14 cellular contexts compared by ENCODE assay signal in the genomic region with DNA sequence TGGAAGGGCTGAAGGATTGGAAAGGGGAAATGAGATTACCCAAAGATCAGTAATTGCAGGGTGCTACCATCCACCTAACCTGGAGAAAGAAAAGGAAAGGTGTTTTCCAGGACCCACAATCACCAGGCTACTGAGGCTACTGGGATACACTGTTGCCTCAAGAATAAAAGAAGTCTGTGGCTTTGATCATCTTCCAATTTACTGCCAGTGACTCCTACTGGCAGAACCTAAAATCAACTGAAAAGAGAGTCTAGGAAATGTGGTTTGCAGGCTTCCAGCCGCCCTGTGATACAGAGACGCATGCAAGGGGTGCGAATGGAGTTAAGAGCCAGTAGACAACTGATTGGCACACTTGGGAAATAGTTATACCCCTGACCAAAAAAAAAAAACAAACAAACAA. TPM values are rescaled to one million over a fixed set of nuclear protein-coding genes. Genes with fewer than 3 reads are reported as not detected.
A peak's percentile ranks its signal among the peaks of the same experiment; 100 is the strongest.
DNase-seq lines count a peak whose midpoint lies in the region; ATAC-seq and TF ChIP-seq lines count a peak whose summit lies in the region.
"Had no signal": no experiment of that assay in that cellular context is flagged by ENCODE, and none has a peak within 500 bp of the region (broad histone marks: within the 10 kb centered on the region; RNA-seq: fewer than 3 reads in every experiment).

No MANE protein-coding gene starts in this region.

- H3K27ac Mint-ChIP-seq in activated CD8-positive, alpha-beta memory T cell treated with anti-CD3 and anti-CD28 coated beads, Interleukin-2, amount 10 ng/mL, durations not matched to agents 7 days and 5 days = no peak overlapping the region
- H3K27ac Mint-ChIP-seq: activated naive CD4-positive, alpha-beta T cell treated with anti-CD3 and anti-CD28 coated beads for 36 hours had no signal

- no peak for ATAC-seq in activated CD8-positive, alpha-beta memory T cell treated with anti-CD3 and anti-CD28 coated beads, Interleukin-2, amount 10 ng/mL, durations not matched to agents 7 days and 5 days
- peak; percentile 39 for ATAC-seq in upper lobe of right lung
- ATAC-seq in GM21381 (IDR thresholded peaks at IDR 0.05; ENCODE audit: unreplicated experiment) = no peak
- ATAC-seq in gastrocnemius medialis = no peak

- H3K27ac ChIP-seq in OCI-LY3 (ENCODE audit: low read length) (no peak overlapping the region), upper lobe of right lung (no peak overlapping the region), gastrocnemius medialis (no peak overlapping the region)
- H3K27ac ChIP-seq: ovary, transverse colon had no signal

- peak; percentile 19 for DNase-seq in activated CD8-positive, alpha-beta memory T cell treated with anti-CD3 and anti-CD28 coated beads, Interleukin-2, amount 10 ng/mL, durations not matched to agents 7 days and 5 days
- no peak for DNase-seq in activated CD8-positive, alpha-beta memory T cell treated with anti-CD3 and anti-CD28 coated beads, Interleukin-2, amount 50 U/mL, for 4 hours
- DNase-seq in epithelial cell of proximal tubule (ENCODE audit: low read depth) (no peak), upper lobe of right lung (no peak), gastrocnemius medialis (no peak)
- no peak for DNase-seq in stimulated activated CD4-positive, alpha-beta T cell treated with anti-CD3 and anti-CD28 coated beads, Interleukin-1b, Interleukin-23, amount 100 ng/mL, for 48 hours
- DNase-seq: activated naive CD4-positive, alpha-beta T cell treated with anti-CD3 and anti-CD28 coated beads for 36 hours; C1 segment of cervical spinal cord; effector memory CD4-positive, alpha-beta T cell; kidney glomerular epithelial cell; ovary; transverse colon had no signal

- CTCF ChIA-PET in activated CD8-positive, alpha-beta memory T cell treated with anti-CD3 and anti-CD28 coated beads, Interleukin-2, amount 10 ng/mL, durations not matched to agents 7 days and 5 days (lab: Charles Lee) = no interaction called here

- TF ChIP-seq POLR2A in gastrocnemius medialis (IDR thresholded peaks at IDR 0.05) = no peak

- no peak overlapping the region for H3K4me2 ChIP-seq in OCI-LY3 (ENCODE audit: low read length)

- no peak overlapping the region for H2AFZ ChIP-seq in OCI-LY3 (ENCODE audit: low read depth, low read length)

- H3K9me3 ChIP-seq in OCI-LY3 (ENCODE audit: insufficient read depth, low read length) (no peaks in the 10 kb centered on the region), upper lobe of right lung (no peaks in the 10 kb centered on the region), gastrocnemius medialis (no peaks in the 10 kb centered on the region)
- H3K9me3 ChIP-seq: ovary, transverse colon had no signal

- H3K36me3 ChIP-seq in OCI-LY3 (replicated peaks; ENCODE audit: low read depth, low read length) (no peaks in the 10 kb centered on the region), upper lobe of right lung (no peaks in the 10 kb centered on the region), gastrocnemius medialis (no peaks in the 10 kb centered on the region)
- H3K36me3 ChIP-seq: ovary, transverse colon had no signal

- H3K4me3 ChIP-seq in OCI-LY3 (ENCODE audit: low read length) = no peak overlapping the region
- H3K4me3 ChIP-seq in epithelial cell of proximal tubule (ENCODE audit: low read depth, low read length) = no peak overlapping the region
- H3K4me3 ChIP-seq in upper lobe of right lung = no peak overlapping the region
- H3K4me3 ChIP-seq in gastrocnemius medialis = no peak overlapping the region
- H3K4me3 ChIP-seq: ovary, transverse colon had no signal

- intact Hi-C loops in upper lobe of right lung (cut with DNase I) = no loop called here
- intact Hi-C loops in gastrocnemius medialis (cut with DNase I; ENCODE audit: low total_unique reads) = no loop called here

- no peaks in the 10 kb centered on the region for H4K20me1 ChIP-seq in OCI-LY3 (ENCODE audit: insufficient read depth, low read length)

- H3K27me3 ChIP-seq in OCI-LY3 (ENCODE audit: low read depth, low read length) (peaks cover 11% of the 10 kb centered on the region; the same call in 1 of the 2 replicates), upper lobe of right lung (no peaks in the 10 kb centered on the region), gastrocnemius medialis (no peaks in the 10 kb centered on the region)
- H3K27me3 ChIP-seq: ovary had no signal

- in situ Hi-C loops in gastrocnemius medialis (cut with MboI; ENCODE audit: low sequenced_read_pairs in 4 of 4) = no loop called here

- H3K4me1 ChIP-seq in OCI-LY3 (ENCODE audit: low read length) (no peaks in the 10 kb centered on the region), upper lobe of right lung (no peaks in the 10 kb centered on the region), gastrocnemius medialis (no peaks in the 10 kb centered on the region)
- H3K4me1 ChIP-seq: transverse colon had no signal

- H3K4me3 Mint-ChIP-seq in activated CD8-positive, alpha-beta memory T cell treated with anti-CD3 and anti-CD28 coated beads, Interleukin-2, amount 10 ng/mL, durations not matched to agents 7 days and 5 days = no peak overlapping the region
- H3K4me3 Mint-ChIP-seq: activated naive CD4-positive, alpha-beta T cell treated with anti-CD3 and anti-CD28 coated beads for 36 hours had no signal

- H3K4me1 Mint-ChIP-seq in activated CD8-positive, alpha-beta memory T cell treated with anti-CD3 and anti-CD28 coated beads, Interleukin-2, amount 10 ng/mL, durations not matched to agents 7 days and 5 days = no peaks in the 10 kb centered on the region

- TF ChIP-seq CTCF in OCI-LY3 (IDR thresholded peaks at IDR 0.05; ENCODE audit: low read depth, low read length) (peak; percentile 16; the same call in 1 of the 2 replicates), epithelial cell of proximal tubule (conservative IDR thresholded peaks at IDR 0.05; ENCODE audit: low read depth, low read length) (peak; percentile 41), upper lobe of right lung (IDR thresholded peaks at IDR 0.05) (no peak), gastrocnemius medialis (IDR thresholded peaks at IDR 0.05 in 4 of 5, conservative IDR thresholded peaks at IDR 0.05 in 1 of 5) (no peak)

- no peak overlapping the region for H3K9ac ChIP-seq in OCI-LY3 (ENCODE audit: low read length)

- H3K9me3 Mint-ChIP-seq in activated CD8-positive, alpha-beta memory T cell treated with anti-CD3 and anti-CD28 coated beads, Interleukin-2, amount 10 ng/mL, durations not matched to agents 7 days and 5 days (ENCODE audit: low read depth) = no peaks in the 10 kb centered on the region
- H3K9me3 Mint-ChIP-seq: activated naive CD4-positive, alpha-beta T cell treated with anti-CD3 and anti-CD28 coated beads for 36 hours had no signal

- H3K27me3 Mint-ChIP-seq in activated CD8-positive, alpha-beta memory T cell treated with anti-CD3 and anti-CD28 coated beads, Interleukin-2, amount 10 ng/mL, durations not matched to agents 7 days and 5 days = peaks cover 47% of the 10 kb centered on the region

- no peaks in the 10 kb centered on the region for H3K36me3 Mint-ChIP-seq in activated CD8-positive, alpha-beta memory T cell treated with anti-CD3 and anti-CD28 coated beads, Interleukin-2, amount 10 ng/mL, durations not matched to agents 7 days and 5 days

- no peaks in the 10 kb centered on the region for H3K79me2 ChIP-seq in OCI-LY3 (ENCODE audit: low read length)

RNA-seq across cellular contexts. Expression of a gene that starts 16.6 kb away (rescaled TPM):
- 10 to 100 TPM; 33.0 to 41.2 TPM for total RNA-seq in activated CD8-positive, alpha-beta memory T cell treated with anti-CD3 and anti-CD28 coated beads, Interleukin-2, amount 10 ng/mL, durations not matched to agents 7 days and 5 days
- total RNA-seq in epithelial cell of proximal tubule (42.3 and 60.9 TPM in 2 replicates), upper lobe of right lung (45.4 TPM), gastrocnemius medialis (10 to 100 TPM; 33.0 to 61.0 (median 46.5) TPM)

RNA-seq across cellular contexts. Expression of a gene that starts 31.9 kb away (rescaled TPM):
- total RNA-seq in activated CD8-positive, alpha-beta memory T cell treated with anti-CD3 and anti-CD28 coated beads, Interleukin-2, amount 10 ng/mL, durations not matched to agents 7 days and 5 days = 10 to 100 TPM in 1 of 2 experiments, 1 to 10 TPM in 1; 8.4 to 13.1 TPM
- 2.4 and 4.3 TPM in 2 replicates for total RNA-seq in epithelial cell of proximal tubule
- total RNA-seq in upper lobe of right lung = 20.0 TPM
- total RNA-seq in gastrocnemius medialis = 10 to 100 TPM in 1 of 4 donors, 1 to 10 TPM in 3; 3.8 to 11.2 (median 8.1) TPM

Comparison
In these comparisons a context has a peak if more than half of its experiments do, and no peak if none do; other contexts are left out.
1. CTCF ChIP-seq: peak in OCI-LY3 (single experiment) and epithelial cell of proximal tubule (single experiment); none in upper lobe of right lung (single experiment) and gastrocnemius medialis (0 of 5).